In genomic region chr12:46523446-46523845, GRCh38 we compare ENCODE assay signal across 1 cellular context.
TF ChIP-seq lines count a peak whose summit lies in the region.

No MANE protein-coding gene starts in this region.

TF ChIP-seq in SK-N-SH, 30 proteins besides CTCF, POLR2A, EP300 and RAD21 (continued from another document):
- TF ChIP-seq REST (IDR thresholded peaks at IDR 0.05; ENCODE audit: low read depth, low read length): no peak
- TF ChIP-seq MXI1 (IDR thresholded peaks at IDR 0.05; ENCODE audit: low read depth, low read length): no peak
- no peak for TF ChIP-seq NRF1 (IDR thresholded peaks at IDR 0.05; ENCODE audit: low read depth, low read length)
- no peak for TF ChIP-seq FOXM1 (IDR thresholded peaks at IDR 0.05; ENCODE audit: low read depth)
- TF ChIP-seq TEAD4 (IDR thresholded peaks at IDR 0.05; ENCODE audit: borderline replicate concordance, insufficient read depth): no peak
- TF ChIP-seq FOSL2 (IDR thresholded peaks at IDR 0.05; ENCODE audit: borderline replicate concordance, low read depth): no peak
- TF ChIP-seq PBX3 (IDR thresholded peaks at IDR 0.05): no peak
- no peak for TF ChIP-seq GATA2 (CRISPR knock-in tag; IDR thresholded peaks at IDR 0.05)
